In genomic region chr1:148761360-148761759, GRCh38 we compare ENCODE assay signal across 9 cellular contexts. TPM values are rescaled to one million over a fixed set of nuclear protein-coding genes. Genes with fewer than 3 reads are reported as not detected.
DNase-seq lines count a peak whose midpoint lies in the region; ATAC-seq, FAIRE-seq and TF ChIP-seq lines count a peak whose summit lies in the region.
"Not testable (repeated sequence)": the region's sequence is repeated elsewhere in the genome, so short reads cannot be mapped to it uniquely, and the experiment has no call there.
"Had no signal": no experiment of that assay in that cellular context is flagged by ENCODE, and none has a peak within 500 bp of the region (broad histone marks: within the 10 kb centered on the region; RNA-seq: fewer than 3 reads in every experiment).

No MANE protein-coding gene starts in this region.

- FAIRE-seq in GM18507 (lab: Jason Lieb, UNC) (peak; percentile 46), pancreas (lab: Jason Lieb, UNC) (peak; percentile 94)

- BruUV-seq in Panc1 (replicated peaks; lab: Mats Ljungman, UMichigan): not testable (repeated sequence)

- TF ChIP-seq CTCF in Panc1 (IDR thresholded peaks at IDR 0.05); body of pancreas (IDR thresholded peaks at IDR 0.05); pancreas (IDR thresholded peaks at IDR 0.05); upper lobe of right lung (IDR thresholded peaks at IDR 0.05): not testable (repeated sequence)

- not testable (repeated sequence) for H3K36me3 ChIP-seq in Panc1 (ENCODE audit: control insufficient read depth, insufficient read depth, low read length); body of pancreas (replicated peaks in 1 of 2; ENCODE audit: insufficient read depth in 1 of 2, low read depth in 2 of 2); pancreas; upper lobe of right lung

- in situ Hi-C loops in Panc1 (cut with HindIII; ENCODE audit: low pct_unique_long_range_greater_than_20kb, low sequenced_read_pairs): not testable (repeated sequence)

- ATAC-seq in Panc1 (0 out of 2 replicates have a peak, but pooled peaks have one; percentile 65), body of pancreas (peak; percentile 81), Right ventricle myocardium superior (ENCODE audit: poor library complexity) (peak; percentile 49), left colon (peak; percentile 83), pancreas (peak; percentile 68 to 87 (median 80)), upper lobe of right lung (peak; percentile 56)

- not testable (repeated sequence) for H3K9me3 ChIP-seq in Panc1 (ENCODE audit: control insufficient read depth, insufficient read depth, low read depth, low read length); body of pancreas; pancreas; upper lobe of right lung

- H3K27ac ChIP-seq in Panc1 (ENCODE audit: low read length); body of pancreas; pancreas; upper lobe of right lung: not testable (repeated sequence)

- not testable (repeated sequence) for H3K4me3 ChIP-seq in Panc1 (ENCODE audit: low read depth in 2 of 2, low read length in 2 of 2); body of pancreas; pancreas; upper lobe of right lung

- DNase-seq in GM18507 (ENCODE audit: extremely low spot score, insufficient read length, low read depth); Panc1 (ENCODE audit: low read depth, low spot score); body of pancreas; Right ventricle myocardium superior; left colon; pancreas; upper lobe of right lung: not testable (repeated sequence)

- POLR2A ChIA-PET in Panc1 (lab: Charles Lee): not testable (repeated sequence)

- H3K4me1 ChIP-seq in Panc1 (ENCODE audit: control insufficient read depth, insufficient read depth, low read length); body of pancreas; pancreas; upper lobe of right lung: not testable (repeated sequence)

- not testable (repeated sequence) for H3K27me3 ChIP-seq in Panc1 (ENCODE audit: control insufficient read depth, insufficient read depth, low read length); body of pancreas; pancreas; upper lobe of right lung

- not testable (repeated sequence) for TF ChIP-seq POLR2A in body of pancreas (IDR thresholded peaks at IDR 0.05)

- intact Hi-C loops in Panc1 (cut with micrococcal nuclease; ENCODE audit: unreplicated experiment); body of pancreas (cut with DNase I); Right ventricle myocardium superior (cut with DNase I); left colon (cut with DNase I, micrococcal nuclease); pancreas (cut with DNase I); upper lobe of right lung (cut with DNase I): not testable (repeated sequence)

- CTCF ChIA-PET in Panc1 (lab: Charles Lee): not testable (repeated sequence)

RNA-seq across cellular contexts. Expression of gene NUDT4B, which starts 12.8 kb away (rescaled TPM):
- total RNA-seq in Panc1 (2021; ENCODE audit: unreplicated experiment) (0.59 TPM), body of pancreas (10 to 100 TPM; 10.9 to 42.5 TPM), Right ventricle myocardium superior (0.38 TPM), left colon (1 to 10 TPM in 1 of 2 donors, not detected in 1; 1.3 TPM), pancreas (1 to 10 TPM in 1 of 6 donors, under 1 TPM in 3, not detected in 2; 0.32 to 1.8 (median 0.57) TPM), upper lobe of right lung (1.8 TPM)
- not detected for polyA plus RNA-seq in Panc1 (2012; ENCODE audit: insufficient read length)
- polyA plus RNA-seq in pancreas: under 1 TPM; 0.27 to 0.31 TPM
- total RNA-seq: CD4-positive, CD25-positive, alpha-beta regulatory T cell; PC-9 had no signal
